10 cellular contexts compared by ENCODE assay signal in the genomic region with DNA sequence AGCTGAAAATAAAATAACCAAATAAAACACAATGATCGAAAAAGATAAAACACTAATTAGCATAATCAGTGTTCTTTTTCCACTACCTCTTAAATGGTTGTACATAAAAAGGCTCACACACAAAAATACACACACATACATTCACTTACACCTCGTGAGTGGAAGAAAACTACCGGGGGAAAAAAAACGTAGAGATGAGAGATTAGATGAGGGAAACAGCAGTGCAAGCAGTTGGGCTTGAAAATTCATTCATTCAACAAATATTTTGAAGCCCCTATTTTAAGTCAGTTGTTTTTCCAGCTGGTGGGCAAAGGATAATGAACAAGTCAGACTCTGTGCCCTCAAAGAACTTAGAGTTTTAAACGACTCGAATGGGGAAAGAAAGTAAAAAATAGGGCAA. TPM values are rescaled to one million over a fixed set of nuclear protein-coding genes. Genes with fewer than 3 reads are reported as not detected.
DNase-seq lines count a peak whose midpoint lies in the region; ATAC-seq, FAIRE-seq and TF ChIP-seq lines count a peak whose summit lies in the region.
"Had no signal": no experiment of that assay in that cellular context is flagged by ENCODE, and none has a peak within 500 bp of the region (broad histone marks: within the 10 kb centered on the region; RNA-seq: fewer than 3 reads in every experiment).

No MANE protein-coding gene starts in this region.

- H3K4me3 Mint-ChIP-seq in activated CD4-positive, alpha-beta T cell treated with anti-CD3 and anti-CD28 coated beads, Interleukin-2, amount 10 ng/mL, durations not matched to agents 24 days and 14 days, result no peak overlapping the region

- H3K4me1 ChIP-seq in adrenal gland (replicated peaks in 1 of 2) (peaks cover 7 to 55% of the 10 kb centered on the region in 2 donors), HepG2 (ENCODE audit: insufficient read depth, low read length) (peaks cover 64% of the 10 kb centered on the region), transverse colon (peaks cover 18 to 45% (median 20%) of the 10 kb centered on the region in 4 donors)

- ATAC-seq in HepG2, result no peak

- in situ Hi-C loops in HepG2 (cut with HindIII; ENCODE audit: extremely low pct_ligation_motif_present, low pct_unique_long_range_greater_than_20kb) (no loop called here), transverse colon (cut with MboI; ENCODE audit: low pct_ligation_motif_present in 1 of 4, low pct_unique_long_range_greater_than_20kb in 1 of 4, low sequenced_read_pairs in 3 of 4) (no loop called here), G401 (cut with HindIII; ENCODE audit: low sequenced_read_pairs) (no loop called here)

- peak overlapping the region; percentile 99 for H3K9ac ChIP-seq in HepG2 (ENCODE audit: insufficient read depth, low read depth, low read length)

- no peak for DNase-seq in activated CD4-positive, alpha-beta T cell treated with anti-CD3 and anti-CD28 coated beads, Interleukin-2, amount 10 ng/mL, durations not matched to agents 24 days and 14 days
- DNase-seq in activated CD4-positive, alpha-beta T cell treated with anti-CD3 and anti-CD28 coated beads, Interleukin-2, amount 50 U/mL, for 1 hour, result no peak
- DNase-seq in adrenal gland (no peak), HepG2 (ENCODE audit: low spot score) (no peak), transverse colon (no peak), G401 (ENCODE audit: low spot score) (no peak), NCI-H510A (lab: John Stamatoyannopoulos, UW) (no peak)
- DNase-seq in central memory CD4-positive, alpha-beta T cell, result no peak
- DNase-seq: KG1 had no signal

- intact Hi-C loops in activated CD4-positive, alpha-beta T cell treated with anti-CD3 and anti-CD28 coated beads, Interleukin-2, amount 10 ng/mL, durations not matched to agents 24 days and 14 days (cut with micrococcal nuclease), result loop anchor here (5.0 kb wide), 3 partner anchors 608 to 1407 kb away; a partner anchor contains a TSS
- intact Hi-C loops in adrenal gland (cut with DNase I), result no loop called here
- intact Hi-C loops in HepG2 (cut with micrococcal nuclease; ENCODE audit: unreplicated experiment), result loop anchor here (5.0 to 10.0 kb wide), 2 partner anchors 52 to 610 kb away; a partner anchor contains a TSS
- intact Hi-C loops in transverse colon (cut with DNase I; ENCODE audit: low total_unique reads), result no loop called here

- no peak overlapping the region for H2AFZ ChIP-seq in HepG2 (ENCODE audit: low read length)

- H3K79me2 ChIP-seq in HepG2 (ENCODE audit: insufficient read depth, low read length), result peaks cover 99% of the 10 kb centered on the region

- BruUV-seq in HepG2 (replicated peaks; lab: Mats Ljungman, UMichigan), result no TSS peak

- H3K27ac ChIP-seq in adrenal gland (peak overlapping the region in 3 of 5 donors; percentile 92 to 97 (median 94)), HepG2 (ENCODE audit: extremely low read length, insufficient read depth, low read length) (peak overlapping the region; percentile 99), transverse colon (peak overlapping the region; percentile 89 to 99 (median 94))

- H3K9me3 Mint-ChIP-seq in activated CD4-positive, alpha-beta T cell treated with anti-CD3 and anti-CD28 coated beads, Interleukin-2, amount 10 ng/mL, durations not matched to agents 24 days and 14 days, result no peaks in the 10 kb centered on the region

- H3K4me3 ChIP-seq in adrenal gland (peak overlapping the region in 2 of 4 donors; percentile 60 to 93), HepG2 (replicated peaks in 1 of 3; ENCODE audit: insufficient read depth in 1 of 3, low read depth in 2 of 3, low read length in 3 of 3) (peak overlapping the region; percentile 89 to 97 (median 93)), transverse colon (peak overlapping the region in 3 of 4 donors; percentile 58 to 100 (median 69))

- H3K27ac Mint-ChIP-seq in activated CD4-positive, alpha-beta T cell treated with anti-CD3 and anti-CD28 coated beads, Interleukin-2, amount 10 ng/mL, durations not matched to agents 24 days and 14 days, result peak overlapping the region; percentile 87

- peak overlapping the region; percentile 75 for H3K4me2 ChIP-seq in HepG2 (ENCODE audit: low read depth, low read length)

- H3K36me3 ChIP-seq in adrenal gland (replicated peaks in 1 of 2) (no peaks in the 10 kb centered on the region), HepG2 (replicated peaks in 1 of 2; ENCODE audit: control insufficient read depth in 1 of 2, insufficient read depth in 2 of 2, low read length in 2 of 2) (no peaks in the 10 kb centered on the region), transverse colon (no peaks in the 10 kb centered on the region)

- WGBS in adrenal gland, 4 donors, result 22 to 30% (median 24%) methylated on average over 6 of the region's 6 CpGs
- whole genome bisulfite sequencing in HepG2 (ENCODE audit: low lambda C conversion rate), result under 1% methylated on average over 6 of the region's 6 CpGs
- 27 to 35% methylated on average over 4 to 6 of the region's 6 CpGs for WGBS in transverse colon (ENCODE audit: low coverage in 1 of 2), 2 donors

- no peaks in the 10 kb centered on the region for H4K20me1 ChIP-seq in HepG2 (ENCODE audit: insufficient read depth, low read length)

- no peak for TF ChIP-seq CTCF in adrenal gland (IDR thresholded peaks at IDR 0.05)
- TF ChIP-seq CTCF in HepG2 (CRISPR knock-in tag; IDR thresholded peaks at IDR 0.05), result no peak
- no peak for TF ChIP-seq CTCF in transverse colon (IDR thresholded peaks at IDR 0.05)

- H3K4me1 Mint-ChIP-seq in activated CD4-positive, alpha-beta T cell treated with anti-CD3 and anti-CD28 coated beads, Interleukin-2, amount 10 ng/mL, durations not matched to agents 24 days and 14 days, result peaks cover 23% of the 10 kb centered on the region

- peaks cover 3% of the 10 kb centered on the region for H3K36me3 Mint-ChIP-seq in activated CD4-positive, alpha-beta T cell treated with anti-CD3 and anti-CD28 coated beads, Interleukin-2, amount 10 ng/mL, durations not matched to agents 24 days and 14 days (ENCODE audit: low read depth)

- TF ChIP-seq EP300 in HepG2 (IDR thresholded peaks at IDR 0.05; ENCODE audit: low read depth in 2 of 2, low read length in 2 of 2) (no peak), HepG2 (CRISPR knock-in tag; IDR thresholded peaks at IDR 0.05; ENCODE audit: borderline replicate concordance) (no peak), transverse colon (IDR thresholded peaks at IDR 0.05; ENCODE audit: low read depth) (no peak)

- no peak for TF ChIP-seq POLR2A in adrenal gland (IDR thresholded peaks at IDR 0.05)
- no peak for TF ChIP-seq POLR2A in HepG2 (IDR thresholded peaks at IDR 0.05; ENCODE audit: insufficient read depth in 1 of 2, low read depth in 2 of 2, low read length in 2 of 2)
- TF ChIP-seq POLR2A in transverse colon (IDR thresholded peaks at IDR 0.05), result no peak

- FAIRE-seq in HepG2 (lab: Jason Lieb, UNC), result no peak

- no peaks in the 10 kb centered on the region for H3K27me3 Mint-ChIP-seq in activated CD4-positive, alpha-beta T cell treated with anti-CD3 and anti-CD28 coated beads, Interleukin-2, amount 10 ng/mL, durations not matched to agents 24 days and 14 days

- no peaks in the 10 kb centered on the region for H3K27me3 ChIP-seq in adrenal gland
- H3K27me3 ChIP-seq in HepG2 (ENCODE audit: control insufficient read depth in 1 of 2, insufficient read depth in 2 of 2, low read length in 2 of 2), result no peaks in the 10 kb centered on the region; a peak in 2 of 5 replicates
- no peaks in the 10 kb centered on the region for H3K27me3 ChIP-seq in transverse colon

- POLR2A ChIA-PET in HepG2 (lab: Yijun Ruan, JAX), result interaction anchor here (0.9 to 2.7 kb wide), 18 partner anchors 9 to 59 kb away, joined by 3 to 45 read pairs (median 6); no protein-coding TSS in a partner anchor

- no peak for TF ChIP-seq RAD21 in HepG2 (CRISPR knock-in tag; IDR thresholded peaks at IDR 0.05)

- no peaks in the 10 kb centered on the region for H3K9me3 ChIP-seq in adrenal gland (replicated peaks in 1 of 3)
- no peaks in the 10 kb centered on the region for H3K9me3 ChIP-seq in HepG2 (ENCODE audit: low read length)
- no peaks in the 10 kb centered on the region for H3K9me3 ChIP-seq in transverse colon

- CTCF ChIA-PET in HepG2 (lab: Yijun Ruan, JAX; ENCODE audit: low intra/inter-chr PET ratio, low total read pairs), result no interaction called here

RNA-seq across cellular contexts. Expression of a gene that starts 1.0 kb away (rescaled TPM):
- 28.1 and 29.5 TPM in 2 replicates for total RNA-seq in activated CD4-positive, alpha-beta T cell treated with anti-CD3 and anti-CD28 coated beads, Interleukin-2, amount 10 ng/mL, durations not matched to agents 24 days and 14 days
- total RNA-seq in adrenal gland (10 to 100 TPM; 22.9 to 67.3 (median 43.5) TPM), HepG2 (2016; rRNA removed; fragmentation: Illumina TruSeq; extraction: Trizol) (44.3 and 51.0 TPM in 2 replicates), transverse colon (10 to 100 TPM; 31.0 to 82.7 (median 51.4) TPM)
- polyA plus RNA-seq in adrenal gland (10 to 100 TPM; 12.6 to 23.5 (median 16.6) TPM), HepG2 (2011; rRNA removed) (55.7 and 62.4 TPM in 2 replicates)
- 51.6 and 59.0 TPM in 2 replicates for total RNA-seq in HepG2 (2016; cell fraction: cytosol; rRNA removed; fragmentation: Illumina TruSeq; extraction: Trizol; ENCODE audit: low read depth)
- total RNA-seq in HepG2 (2016; cell fraction: insoluble cytoplasmic fraction; rRNA removed; fragmentation: Illumina TruSeq; extraction: Trizol), result 38.7 and 48.0 TPM in 2 replicates
- total RNA-seq in HepG2 (2016; cell fraction: membrane; rRNA removed; fragmentation: Illumina TruSeq; extraction: Trizol), result 31.2 and 40.8 TPM in 2 replicates
- total RNA-seq in HepG2 (2016; cell fraction: nucleus; rRNA removed; fragmentation: Illumina TruSeq; extraction: Trizol), result 170 and 177 TPM in 2 replicates
- polyA plus RNA-seq in HepG2 (2011; cell fraction: cytosol; rRNA removed), result 20.1 and 25.7 TPM in 2 replicates
- 121 and 149 TPM in 2 replicates for polyA plus RNA-seq in HepG2 (2011; cell fraction: nucleus; rRNA removed)
- polyA plus RNA-seq in HepG2 (2012), result 24.7 and 32.0 TPM in 2 replicates
- 1.9 and 2.8 TPM in 2 replicates for polyA plus RNA-seq in HepG2 (2016; cell fraction: cytosol; fragmentation: Illumina TruSeq; extraction: Trizol; ENCODE audit: low read depth)
- polyA plus RNA-seq in HepG2 (2016; cell fraction: insoluble cytoplasmic fraction; fragmentation: Illumina TruSeq; extraction: Trizol; ENCODE audit: low read depth), result 27.6 and 28.6 TPM in 2 replicates
- polyA plus RNA-seq in HepG2 (2016; cell fraction: membrane; fragmentation: Illumina TruSeq; extraction: Trizol; ENCODE audit: low read depth), result 6.4 and 6.6 TPM in 2 replicates
- polyA plus RNA-seq in HepG2 (2016; cell fraction: nucleus; fragmentation: Illumina TruSeq; extraction: Trizol; ENCODE audit: insufficient read depth, low read depth), result 52.1 and 53.0 TPM in 2 replicates
- polyA minus RNA-seq in HepG2 (2011; rRNA and poly(A)+ RNA removed; ENCODE audit: low replicate concordance), result 16.3 and 149 TPM in 2 replicates
- 25.6 and 32.7 TPM in 2 replicates for polyA minus RNA-seq in HepG2 (2011; cell fraction: cytosol; rRNA and poly(A)+ RNA removed)
- 587 and 688 TPM in 2 replicates for polyA minus RNA-seq in HepG2 (2011; cell fraction: nucleus; rRNA and poly(A)+ RNA removed)
- total RNA-seq in G401 (2014; rRNA removed; shearing (Covaris generic)), result 19.0 and 29.5 TPM in 2 replicates

RNA-seq across cellular contexts. Expression of a gene that starts 1.4 kb away (rescaled TPM):
- 82.6 and 84.7 TPM in 2 replicates for total RNA-seq in activated CD4-positive, alpha-beta T cell treated with anti-CD3 and anti-CD28 coated beads, Interleukin-2, amount 10 ng/mL, durations not matched to agents 24 days and 14 days
- total RNA-seq in adrenal gland (10 to 100 TPM in 7 of 8 donors, 1 to 10 TPM in 1; 7.3 to 49.7 (median 31.5) TPM), HepG2 (2016; rRNA removed; fragmentation: Illumina TruSeq; extraction: Trizol) (82.9 and 116 TPM in 2 replicates), transverse colon (10 to 100 TPM in 2 of 4 donors, 1 to 10 TPM in 2; 4.9 to 24.1 (median 15.1) TPM)
- polyA plus RNA-seq in adrenal gland (10 to 100 TPM; 31.2 to 75.2 (median 35.3) TPM), HepG2 (2011; rRNA removed) (19.6 and 28.6 TPM in 2 replicates)
- 30.5 and 34.0 TPM in 2 replicates for total RNA-seq in HepG2 (2016; cell fraction: cytosol; rRNA removed; fragmentation: Illumina TruSeq; extraction: Trizol; ENCODE audit: low read depth)
- 83.6 and 117 TPM in 2 replicates for total RNA-seq in HepG2 (2016; cell fraction: insoluble cytoplasmic fraction; rRNA removed; fragmentation: Illumina TruSeq; extraction: Trizol)
- 39.0 and 40.1 TPM in 2 replicates for total RNA-seq in HepG2 (2016; cell fraction: membrane; rRNA removed; fragmentation: Illumina TruSeq; extraction: Trizol)
- total RNA-seq in HepG2 (2016; cell fraction: nucleus; rRNA removed; fragmentation: Illumina TruSeq; extraction: Trizol), result 44.3 and 52.5 TPM in 2 replicates
- polyA plus RNA-seq in HepG2 (2011; cell fraction: cytosol; rRNA removed), result 10.4 and 14.9 TPM in 2 replicates
- polyA plus RNA-seq in HepG2 (2011; cell fraction: nucleus; rRNA removed), result 14.5 and 20.1 TPM in 2 replicates
- 51.2 and 79.1 TPM in 2 replicates for polyA plus RNA-seq in HepG2 (2012)
- 20.3 and 22.2 TPM in 2 replicates for polyA plus RNA-seq in HepG2 (2016; cell fraction: cytosol; fragmentation: Illumina TruSeq; extraction: Trizol; ENCODE audit: low read depth)
- polyA plus RNA-seq in HepG2 (2016; cell fraction: insoluble cytoplasmic fraction; fragmentation: Illumina TruSeq; extraction: Trizol; ENCODE audit: low read depth), result 110 and 116 TPM in 2 replicates
- polyA plus RNA-seq in HepG2 (2016; cell fraction: membrane; fragmentation: Illumina TruSeq; extraction: Trizol; ENCODE audit: low read depth), result 23.9 and 29.0 TPM in 2 replicates
- 92.7 and 105 TPM in 2 replicates for polyA plus RNA-seq in HepG2 (2016; cell fraction: nucleus; fragmentation: Illumina TruSeq; extraction: Trizol; ENCODE audit: insufficient read depth, low read depth)
- polyA minus RNA-seq in HepG2 (2011; rRNA and poly(A)+ RNA removed; ENCODE audit: low replicate concordance), result 2.7 and 3.9 TPM in 2 replicates
- polyA minus RNA-seq in HepG2 (2011; cell fraction: cytosol; rRNA and poly(A)+ RNA removed), result 10.7 and 11.9 TPM in 2 replicates
- 20.3 and 25.0 TPM in 2 replicates for polyA minus RNA-seq in HepG2 (2011; cell fraction: nucleus; rRNA and poly(A)+ RNA removed)
- 24.6 and 31.9 TPM in 2 replicates for total RNA-seq in G401 (2014; rRNA removed; shearing (Covaris generic))

RNA-seq across cellular contexts. Expression of a gene that starts 53.6 kb away (rescaled TPM):
- not detected in 2 replicates for total RNA-seq in activated CD4-positive, alpha-beta T cell treated with anti-CD3 and anti-CD28 coated beads, Interleukin-2, amount 10 ng/mL, durations not matched to agents 24 days and 14 days
- not detected for total RNA-seq in adrenal gland
- not detected for polyA plus RNA-seq in adrenal gland
- total RNA-seq in HepG2 (2016; rRNA removed; fragmentation: Illumina TruSeq; extraction: Trizol), result not detected in 2 replicates
- total RNA-seq in HepG2 (2016; cell fraction: cytosol; rRNA removed; fragmentation: Illumina TruSeq; extraction: Trizol; ENCODE audit: low read depth), result not detected in 2 replicates
- not detected in 2 replicates for total RNA-seq in HepG2 (2016; cell fraction: insoluble cytoplasmic fraction; rRNA removed; fragmentation: Illumina TruSeq; extraction: Trizol)
- total RNA-seq in HepG2 (2016; cell fraction: membrane; rRNA removed; fragmentation: Illumina TruSeq; extraction: Trizol), result not detected in 2 replicates
- total RNA-seq in HepG2 (2016; cell fraction: nucleus; rRNA removed; fragmentation: Illumina TruSeq; extraction: Trizol), result not detected in 2 replicates
- polyA plus RNA-seq in HepG2 (2011; rRNA removed), result not detected in 2 replicates
- polyA plus RNA-seq in HepG2 (2011; cell fraction: cytosol; rRNA removed), result not detected in 2 replicates
- not detected in 2 replicates for polyA plus RNA-seq in HepG2 (2011; cell fraction: nucleus; rRNA removed)
- polyA plus RNA-seq in HepG2 (2012), result not detected in 2 replicates
- polyA plus RNA-seq in HepG2 (2016; cell fraction: cytosol; fragmentation: Illumina TruSeq; extraction: Trizol; ENCODE audit: low read depth), result not detected in 2 replicates
- polyA plus RNA-seq in HepG2 (2016; cell fraction: insoluble cytoplasmic fraction; fragmentation: Illumina TruSeq; extraction: Trizol; ENCODE audit: low read depth), result not detected in 2 replicates
- polyA plus RNA-seq in HepG2 (2016; cell fraction: membrane; fragmentation: Illumina TruSeq; extraction: Trizol; ENCODE audit: low read depth), result not detected in 2 replicates
- not detected in 2 replicates for polyA plus RNA-seq in HepG2 (2016; cell fraction: nucleus; fragmentation: Illumina TruSeq; extraction: Trizol; ENCODE audit: insufficient read depth, low read depth)
- polyA minus RNA-seq in HepG2 (2011; rRNA and poly(A)+ RNA removed; ENCODE audit: low replicate concordance), result not detected in 2 replicates
- not detected in 2 replicates for polyA minus RNA-seq in HepG2 (2011; cell fraction: cytosol; rRNA and poly(A)+ RNA removed)
- polyA minus RNA-seq in HepG2 (2011; cell fraction: nucleus; rRNA and poly(A)+ RNA removed), result not detected in 2 replicates
- total RNA-seq in transverse colon, result not detected
- not detected in 2 replicates for total RNA-seq in G401 (2014; rRNA removed; shearing (Covaris generic))
- total RNA-seq: T-helper 1 cell treated with Interleukin-12 subunit alpha and Interleukin-12 subunit beta and Interleukin-4 antibody, amounts not matched to agents 30 ng/mL and 1 ng/mL, for 36 hours had no signal

Comparison
In these comparisons a context has a peak if more than half of its experiments do, and no peak if none do; other contexts are left out.
1. intact Hi-C loops: an anchor here in activated CD4-positive, alpha-beta T cell treated with anti-CD3 and anti-CD28 coated beads, Interleukin-2, amount 10 ng/mL, durations not matched to agents 24 days and 14 days (5.0 kb wide) and HepG2 (5.0 to 10.0 kb wide); none called in adrenal gland and transverse colon.